11 cellular contexts compared by ENCODE assay signal in genomic region chr9:94865599-94866456, GRCh38.
A peak's percentile ranks its signal among the peaks of the same experiment; 100 is the strongest.
DNase-seq lines count a peak whose midpoint lies in the region; ATAC-seq, FAIRE-seq and TF ChIP-seq lines count a peak whose summit lies in the region.
"Had no signal": no experiment of that assay in that cellular context is flagged by ENCODE, and none has a peak within 500 bp of the region (broad histone marks: within the 10 kb centered on the region; RNA-seq: fewer than 3 reads in every experiment).

No MANE protein-coding gene starts in this region.

- TF ChIP-seq POLR2A in H54 (IDR thresholded peaks at IDR 0.05; ENCODE audit: low read depth, low read length), result no peak

- H3K4me1 ChIP-seq in HUES48 (ENCODE audit: control insufficient read depth, insufficient read depth, low read length), result peaks cover 16% of the 10 kb centered on the region
- peaks cover 54 to 63% (median 56%) of the 10 kb centered on the region in 3 donors for H3K4me1 ChIP-seq in skeletal muscle tissue (ENCODE audit: control insufficient read depth in 3 of 3, insufficient read depth in 3 of 3, low read length in 3 of 3)

- H3K9me3 ChIP-seq in HUES48 (ENCODE audit: control insufficient read depth, insufficient read depth, low read length), result no peaks in the 10 kb centered on the region
- H3K9me3 ChIP-seq in skeletal muscle tissue (ENCODE audit: control insufficient read depth in 3 of 3, low read length in 3 of 3), result no peaks in the 10 kb centered on the region

- H3K27me3 ChIP-seq in HUES48 (ENCODE audit: control insufficient read depth, insufficient read depth, low read length) (no peaks in the 10 kb centered on the region), skeletal muscle tissue (ENCODE audit: control insufficient read depth in 3 of 3, insufficient read depth in 3 of 3, low read length in 3 of 3) (no peaks in the 10 kb centered on the region)

- POLR2A ChIA-PET in WTC11 (lab: Charles Lee) (interaction anchor here (0.6 kb wide), 1 partner anchor 18 kb away, joined by 3 read pairs; no protein-coding TSS in a partner anchor), HEK293T (lab: Yijun Ruan, JAX) (no interaction called here)

- DNase-seq in WTC11 (ENCODE audit: low spot score), result no peak
- peak; percentile 9 to 46 for DNase-seq in hippocampal formation (lab: John Stamatoyannopoulos, UW)
- DNase-seq in H54 (ENCODE audit: insufficient read length, low spot score), result no peak
- DNase-seq in NCI-H1694 treated with DMSO at 0.1 percent for 48 hours (lab: John Stamatoyannopoulos, UW), result no peak
- DNase-seq in HEK293T (ENCODE audit: extremely low spot score), result no peak
- DNase-seq: activated naive CD8-positive, alpha-beta T cell treated with anti-CD3 and anti-CD28 coated beads for 36 hours had no signal

- H3K27ac Mint-ChIP-seq in WTC11, result 0 out of 2 replicates have a peak overlapping the region, but pooled peaks have one; percentile 37
- H3K27ac Mint-ChIP-seq: activated naive CD8-positive, alpha-beta T cell treated with anti-CD3 and anti-CD28 coated beads for 36 hours had no signal

- CTCF ChIA-PET in WTC11 (lab: Charles Lee) (interaction anchor here (0.6 to 1.2 kb wide), 3 partner anchors 14 to 185 kb away, joined by 3 to 4 read pairs (median 3); no protein-coding TSS in a partner anchor), HEK293T (lab: Yijun Ruan, JAX) (interaction anchor here (0.6 to 0.7 kb wide), 2 partner anchors 111 to 117 kb away, joined by 3 to 4 read pairs; no protein-coding TSS in a partner anchor)

- no peak overlapping the region for H3K4me3 Mint-ChIP-seq in WTC11
- H3K4me3 Mint-ChIP-seq: activated naive CD8-positive, alpha-beta T cell treated with anti-CD3 and anti-CD28 coated beads for 36 hours had no signal

- no peaks in the 10 kb centered on the region for H3K36me3 Mint-ChIP-seq in WTC11

- peak; percentile 38; the same call in 1 of the 2 replicates for ATAC-seq in WTC11
- ATAC-seq in activated CD4-positive, CD25-positive, alpha-beta regulatory T cell treated with anti-CD3 and anti-CD28 coated beads, Interleukin-2, amount 50 U/mL, for 24 hours, result no peak

- no peaks in the 10 kb centered on the region for H3K27me3 Mint-ChIP-seq in WTC11 (ENCODE audit: low read depth)
- H3K27me3 Mint-ChIP-seq: activated naive CD8-positive, alpha-beta T cell treated with anti-CD3 and anti-CD28 coated beads for 36 hours had no signal

- H3K36me3 ChIP-seq in HUES48 (ENCODE audit: control insufficient read depth, insufficient read depth, low read length) (no peaks in the 10 kb centered on the region), skeletal muscle tissue (ENCODE audit: control insufficient read depth in 3 of 3, insufficient read depth in 3 of 3, low read length in 3 of 3) (no peaks in the 10 kb centered on the region)

- no peak overlapping the region for H3K4me3 ChIP-seq in HUES48 (ENCODE audit: low read depth, low read length)
- H3K4me3 ChIP-seq in skeletal muscle tissue (ENCODE audit: low read length in 3 of 3), result peak overlapping the region; percentile 7 to 34 (median 22)
- H3K4me3 ChIP-seq: lung had no signal

- H3K9ac ChIP-seq in HUES48 (ENCODE audit: low read depth, low read length) (peak overlapping the region; percentile 14; the same call in 1 of the 2 replicates), skeletal muscle tissue (ENCODE audit: low read depth in 1 of 3, low read length in 3 of 3) (peak overlapping the region; percentile 66 to 69 (median 66))

- FAIRE-seq in H54 (lab: Jason Lieb, UNC), result no peak
- FAIRE-seq: urothelium cell line had no signal

- TF ChIP-seq CTCF in WTC11 (IDR thresholded peaks at IDR 0.05), result no peak

- H3K4me1 Mint-ChIP-seq in WTC11, result peaks cover 31% of the 10 kb centered on the region

- no peaks in the 10 kb centered on the region for H3K9me3 Mint-ChIP-seq in WTC11
- H3K9me3 Mint-ChIP-seq: activated naive CD8-positive, alpha-beta T cell treated with anti-CD3 and anti-CD28 coated beads for 36 hours had no signal

- H3K27ac ChIP-seq in HUES48 (ENCODE audit: low read depth, low read length) (peak overlapping the region; percentile 23), skeletal muscle tissue (ENCODE audit: low read depth, low read length) (peak overlapping the region; percentile 93)

TF ChIP-seq in WTC11, 78 proteins besides CTCF, POLR2A, EP300 and RAD21:
- TF ChIP-seq KAT7 (CRISPR knock-in tag; IDR thresholded peaks at IDR 0.05; ENCODE audit: borderline replicate concordance) (no peak), ZNF121 (CRISPR knock-in tag; IDR thresholded peaks at IDR 0.05) (no peak), TCF7 (CRISPR knock-in tag; IDR thresholded peaks at IDR 0.05; ENCODE audit: low read depth) (no peak), ZNF232 (CRISPR knock-in tag; IDR thresholded peaks at IDR 0.05) (no peak), SMAD4 (CRISPR knock-in tag; IDR thresholded peaks at IDR 0.05) (no peak), ZNF396 (CRISPR knock-in tag; IDR thresholded peaks at IDR 0.05; ENCODE audit: borderline replicate concordance) (no peak)

TF ChIP-seq in HEK293T, 16 proteins besides CTCF, POLR2A, EP300 and RAD21:
- TF ChIP-seq PKNOX1 (IDR thresholded peaks at IDR 0.05), result no peak
- TF ChIP-seq FOXA1 (IDR thresholded peaks at IDR 0.05), result no peak
- TF ChIP-seq LEF1 (IDR thresholded peaks at IDR 0.05; ENCODE audit: borderline replicate concordance), result no peak
- no peak for TF ChIP-seq ELF4 (IDR thresholded peaks at IDR 0.05)
- TF ChIP-seq BHLHE40 (IDR thresholded peaks at IDR 0.05; ENCODE audit: borderline replicate concordance), result no peak
- no peak for TF ChIP-seq FOXM1 (IDR thresholded peaks at IDR 0.05; ENCODE audit: borderline replicate concordance)
- no peak for TF ChIP-seq TARDBP (IDR thresholded peaks at IDR 0.05)
- TF ChIP-seq SP1 (IDR thresholded peaks at IDR 0.05), result no peak
- no peak for TF ChIP-seq SUZ12 (IDR thresholded peaks at IDR 0.05)
TF ChIP-seq in HEK293T: peak in this region for 0.

Comparison
In these comparisons a context has a peak if more than half of its experiments do, and no peak if none do; other contexts are left out.
1. DNase-seq: peak in hippocampal formation (2 of 2); none in WTC11 (single experiment), H54 (single experiment), NCI-H1694 treated with DMSO at 0.1 percent for 48 hours (single experiment) and HEK293T (single experiment).